In genomic region chr19:38851622-38852230, GRCh38 we compare ENCODE assay signal across 1 cellular context.
TF ChIP-seq lines count a peak whose summit lies in the region.

No MANE protein-coding gene starts in this region.

TF ChIP-seq in HepG2, 621 proteins besides CTCF, POLR2A, EP300 and RAD21 (continued from another document and continues in another):
- TF ChIP-seq, protein P1, sequence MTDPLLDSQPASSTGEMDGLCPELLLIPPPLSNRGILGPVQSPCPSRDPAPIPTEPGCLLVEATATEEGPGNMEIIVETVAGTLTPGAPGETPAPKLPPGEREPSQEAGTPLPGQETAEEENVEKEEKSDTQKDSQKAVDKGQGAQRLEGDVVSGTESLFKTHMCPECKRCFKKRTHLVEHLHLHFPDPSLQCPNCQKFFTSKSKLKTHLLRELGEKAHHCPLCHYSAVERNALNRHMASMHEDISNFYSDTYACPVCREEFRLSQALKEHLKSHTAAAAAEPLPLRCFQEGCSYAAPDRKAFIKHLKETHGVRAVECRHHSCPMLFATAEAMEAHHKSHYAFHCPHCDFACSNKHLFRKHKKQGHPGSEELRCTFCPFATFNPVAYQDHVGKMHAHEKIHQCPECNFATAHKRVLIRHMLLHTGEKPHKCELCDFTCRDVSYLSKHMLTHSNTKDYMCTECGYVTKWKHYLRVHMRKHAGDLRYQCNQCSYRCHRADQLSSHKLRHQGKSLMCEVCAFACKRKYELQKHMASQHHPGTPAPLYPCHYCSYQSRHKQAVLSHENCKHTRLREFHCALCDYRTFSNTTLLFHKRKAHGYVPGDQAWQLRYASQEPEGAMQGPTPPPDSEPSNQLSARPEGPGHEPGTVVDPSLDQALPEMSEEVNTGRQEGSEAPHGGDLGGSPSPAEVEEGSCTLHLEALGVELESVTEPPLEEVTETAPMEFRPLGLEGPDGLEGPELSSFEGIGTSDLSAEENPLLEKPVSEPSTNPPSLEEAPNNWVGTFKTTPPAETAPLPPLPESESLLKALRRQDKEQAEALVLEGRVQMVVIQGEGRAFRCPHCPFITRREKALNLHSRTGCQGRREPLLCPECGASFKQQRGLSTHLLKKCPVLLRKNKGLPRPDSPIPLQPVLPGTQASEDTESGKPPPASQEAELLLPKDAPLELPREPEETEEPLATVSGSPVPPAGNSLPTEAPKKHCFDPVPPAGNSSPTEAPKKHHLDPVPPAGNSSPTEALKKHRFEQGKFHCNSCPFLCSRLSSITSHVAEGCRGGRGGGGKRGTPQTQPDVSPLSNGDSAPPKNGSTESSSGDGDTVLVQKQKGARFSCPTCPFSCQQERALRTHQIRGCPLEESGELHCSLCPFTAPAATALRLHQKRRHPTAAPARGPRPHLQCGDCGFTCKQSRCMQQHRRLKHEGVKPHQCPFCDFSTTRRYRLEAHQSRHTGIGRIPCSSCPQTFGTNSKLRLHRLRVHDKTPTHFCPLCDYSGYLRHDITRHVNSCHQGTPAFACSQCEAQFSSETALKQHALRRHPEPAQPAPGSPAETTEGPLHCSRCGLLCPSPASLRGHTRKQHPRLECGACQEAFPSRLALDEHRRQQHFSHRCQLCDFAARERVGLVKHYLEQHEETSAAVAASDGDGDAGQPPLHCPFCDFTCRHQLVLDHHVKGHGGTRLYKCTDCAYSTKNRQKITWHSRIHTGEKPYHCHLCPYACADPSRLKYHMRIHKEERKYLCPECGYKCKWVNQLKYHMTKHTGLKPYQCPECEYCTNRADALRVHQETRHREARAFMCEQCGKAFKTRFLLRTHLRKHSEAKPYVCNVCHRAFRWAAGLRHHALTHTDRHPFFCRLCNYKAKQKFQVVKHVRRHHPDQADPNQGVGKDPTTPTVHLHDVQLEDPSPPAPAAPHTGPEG (CRISPR knock-in tag; IDR thresholded peaks at IDR 0.05), result no peak
- no peak for TF ChIP-seq ZNF564 (CRISPR knock-in tag; IDR thresholded peaks at IDR 0.05)
- TF ChIP-seq, protein P2, sequence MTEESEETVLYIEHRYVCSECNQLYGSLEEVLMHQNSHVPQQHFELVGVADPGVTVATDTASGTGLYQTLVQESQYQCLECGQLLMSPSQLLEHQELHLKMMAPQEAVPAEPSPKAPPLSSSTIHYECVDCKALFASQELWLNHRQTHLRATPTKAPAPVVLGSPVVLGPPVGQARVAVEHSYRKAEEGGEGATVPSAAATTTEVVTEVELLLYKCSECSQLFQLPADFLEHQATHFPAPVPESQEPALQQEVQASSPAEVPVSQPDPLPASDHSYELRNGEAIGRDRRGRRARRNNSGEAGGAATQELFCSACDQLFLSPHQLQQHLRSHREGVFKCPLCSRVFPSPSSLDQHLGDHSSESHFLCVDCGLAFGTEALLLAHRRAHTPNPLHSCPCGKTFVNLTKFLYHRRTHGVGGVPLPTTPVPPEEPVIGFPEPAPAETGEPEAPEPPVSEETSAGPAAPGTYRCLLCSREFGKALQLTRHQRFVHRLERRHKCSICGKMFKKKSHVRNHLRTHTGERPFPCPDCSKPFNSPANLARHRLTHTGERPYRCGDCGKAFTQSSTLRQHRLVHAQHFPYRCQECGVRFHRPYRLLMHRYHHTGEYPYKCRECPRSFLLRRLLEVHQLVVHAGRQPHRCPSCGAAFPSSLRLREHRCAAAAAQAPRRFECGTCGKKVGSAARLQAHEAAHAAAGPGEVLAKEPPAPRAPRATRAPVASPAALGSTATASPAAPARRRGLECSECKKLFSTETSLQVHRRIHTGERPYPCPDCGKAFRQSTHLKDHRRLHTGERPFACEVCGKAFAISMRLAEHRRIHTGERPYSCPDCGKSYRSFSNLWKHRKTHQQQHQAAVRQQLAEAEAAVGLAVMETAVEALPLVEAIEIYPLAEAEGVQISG (CRISPR knock-in tag; IDR thresholded peaks at IDR 0.05), result no peak; the same call in 1 of the 2 replicates
- TF ChIP-seq ZNF136 (CRISPR knock-in tag; IDR thresholded peaks at IDR 0.05; ENCODE audit: low read depth), result no peak
- TF ChIP-seq ZNF614 (CRISPR knock-in tag; IDR thresholded peaks at IDR 0.05; ENCODE audit: borderline replicate concordance), result no peak
- peak; percentile 47; the same call in 1 of the 2 replicates for TF ChIP-seq ZNF431 (CRISPR knock-in tag; IDR thresholded peaks at IDR 0.05; ENCODE audit: borderline replicate concordance, low read depth)
- TF ChIP-seq, protein P3, sequence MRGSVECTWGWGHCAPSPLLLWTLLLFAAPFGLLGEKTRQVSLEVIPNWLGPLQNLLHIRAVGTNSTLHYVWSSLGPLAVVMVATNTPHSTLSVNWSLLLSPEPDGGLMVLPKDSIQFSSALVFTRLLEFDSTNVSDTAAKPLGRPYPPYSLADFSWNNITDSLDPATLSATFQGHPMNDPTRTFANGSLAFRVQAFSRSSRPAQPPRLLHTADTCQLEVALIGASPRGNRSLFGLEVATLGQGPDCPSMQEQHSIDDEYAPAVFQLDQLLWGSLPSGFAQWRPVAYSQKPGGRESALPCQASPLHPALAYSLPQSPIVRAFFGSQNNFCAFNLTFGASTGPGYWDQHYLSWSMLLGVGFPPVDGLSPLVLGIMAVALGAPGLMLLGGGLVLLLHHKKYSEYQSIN (CRISPR knock-in tag; IDR thresholded peaks at IDR 0.05; ENCODE audit: borderline replicate concordance), result no peak
- TF ChIP-seq ZSCAN30 (CRISPR knock-in tag; IDR thresholded peaks at IDR 0.05), result no peak
- no peak; the same call in 1 of the 2 replicates for TF ChIP-seq ZNF784 (CRISPR knock-in tag; IDR thresholded peaks at IDR 0.05; ENCODE audit: borderline replicate concordance)
- TF ChIP-seq, protein P4, sequence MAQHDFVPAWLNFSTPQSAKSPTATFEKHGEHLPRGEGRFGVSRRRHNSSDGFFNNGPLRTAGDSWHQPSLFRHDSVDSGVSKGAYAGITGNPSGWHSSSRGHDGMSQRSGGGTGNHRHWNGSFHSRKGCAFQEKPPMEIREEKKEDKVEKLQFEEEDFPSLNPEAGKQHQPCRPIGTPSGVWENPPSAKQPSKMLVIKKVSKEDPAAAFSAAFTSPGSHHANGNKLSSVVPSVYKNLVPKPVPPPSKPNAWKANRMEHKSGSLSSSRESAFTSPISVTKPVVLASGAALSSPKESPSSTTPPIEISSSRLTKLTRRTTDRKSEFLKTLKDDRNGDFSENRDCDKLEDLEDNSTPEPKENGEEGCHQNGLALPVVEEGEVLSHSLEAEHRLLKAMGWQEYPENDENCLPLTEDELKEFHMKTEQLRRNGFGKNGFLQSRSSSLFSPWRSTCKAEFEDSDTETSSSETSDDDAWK (CRISPR knock-in tag; IDR thresholded peaks at IDR 0.05), result no peak
- no peak for TF ChIP-seq FOXM1 (CRISPR knock-in tag; IDR thresholded peaks at IDR 0.05)
- no peak for TF ChIP-seq NFATC3 (CRISPR knock-in tag; IDR thresholded peaks at IDR 0.05)
- no peak for TF ChIP-seq ZNF530 (CRISPR knock-in tag; IDR thresholded peaks at IDR 0.05; ENCODE audit: low read depth)
- no peak for TF ChIP-seq ZNF17 (CRISPR knock-in tag; IDR thresholded peaks at IDR 0.05)
- TF ChIP-seq ZNF549 (CRISPR knock-in tag; IDR thresholded peaks at IDR 0.05), result no peak
- TF ChIP-seq ZNF33A (CRISPR knock-in tag; IDR thresholded peaks at IDR 0.05; ENCODE audit: borderline replicate concordance), result no peak
- no peak for TF ChIP-seq MBD4 (IDR thresholded peaks at IDR 0.05; ENCODE audit: borderline replicate concordance, low read length)
- TF ChIP-seq ZNF619 (CRISPR knock-in tag; IDR thresholded peaks at IDR 0.05), result no peak
- TF ChIP-seq SYNCRIP (IDR thresholded peaks at IDR 0.05; ENCODE audit: insufficient read depth, low read depth, low read length), result no peak
- no peak for TF ChIP-seq PRDM15 (CRISPR knock-in tag; IDR thresholded peaks at IDR 0.05)
- no peak for TF ChIP-seq ZSCAN29 (CRISPR knock-in tag; conservative IDR thresholded peaks at IDR 0.05)
- no peak for TF ChIP-seq SALL2 (CRISPR knock-in tag; IDR thresholded peaks at IDR 0.05)
- no peak for TF ChIP-seq GTF2F1 (IDR thresholded peaks at IDR 0.05; ENCODE audit: low read length)
- TF ChIP-seq AGO1 (IDR thresholded peaks at IDR 0.05; ENCODE audit: low read depth, low read length, poor library complexity, severe bottlenecking), result no peak
- TF ChIP-seq ZNF263 (CRISPR knock-in tag; IDR thresholded peaks at IDR 0.05), result no peak
- peak; percentile 64; the same call in 1 of the 2 replicates for TF ChIP-seq ZNF546 (CRISPR knock-in tag; conservative IDR thresholded peaks at IDR 0.05)
- no peak for TF ChIP-seq ZNF672 (CRISPR knock-in tag; IDR thresholded peaks at IDR 0.05)
- TF ChIP-seq DR1 (CRISPR knock-in tag; IDR thresholded peaks at IDR 0.05), result peak; percentile 31
- no peak for TF ChIP-seq ZIK1 (CRISPR knock-in tag; IDR thresholded peaks at IDR 0.05; ENCODE audit: borderline replicate concordance, low read depth)
- TF ChIP-seq SSRP1 (CRISPR knock-in tag; IDR thresholded peaks at IDR 0.05), result no peak
- no peak for TF ChIP-seq ZNF569 (CRISPR knock-in tag; IDR thresholded peaks at IDR 0.05; ENCODE audit: borderline replicate concordance)
- no peak for TF ChIP-seq XBP1 (CRISPR knock-in tag; IDR thresholded peaks at IDR 0.05)
- TF ChIP-seq SETDB1 (CRISPR knock-in tag; IDR thresholded peaks at IDR 0.05; ENCODE audit: borderline replicate concordance), result no peak
- TF ChIP-seq ZNF280B (CRISPR knock-in tag; IDR thresholded peaks at IDR 0.05; ENCODE audit: borderline replicate concordance), result peak; percentile 40; the same call in 1 of the 2 replicates
- TF ChIP-seq BRF2 (CRISPR knock-in tag; IDR thresholded peaks at IDR 0.05), result no peak
- 0 out of 2 replicates have a peak, but pooled peaks have one; percentile 51 for TF ChIP-seq ZNF580 (CRISPR knock-in tag; IDR thresholded peaks at IDR 0.05; ENCODE audit: borderline replicate concordance, low read depth)
- TF ChIP-seq ZBTB20 (CRISPR knock-in tag; IDR thresholded peaks at IDR 0.05; ENCODE audit: borderline replicate concordance, low read depth), result no peak; the same call in 1 of the 2 replicates
- no peak; the same call in 1 of the 2 replicates for TF ChIP-seq ARID3A (IDR thresholded peaks at IDR 0.05; ENCODE audit: low read depth, low read length)
